ENCODE assay signal across 11 cellular contexts in genomic region chr12:4290011-4290790, GRCh38. TPM values are rescaled to one million over a fixed set of nuclear protein-coding genes. Genes with fewer than 3 reads are reported as not detected.
DNase-seq lines count a peak whose midpoint lies in the region; ATAC-seq and TF ChIP-seq lines count a peak whose summit lies in the region.
"Had no signal": no experiment of that assay in that cellular context is flagged by ENCODE, and none has a peak within 500 bp of the region (broad histone marks: within the 10 kb centered on the region; RNA-seq: fewer than 3 reads in every experiment).

No MANE protein-coding gene starts in this region.

- peak overlapping the region; percentile 96 to 99 (median 98) for H3K27ac Mint-ChIP-seq in CD14-positive monocyte

- peaks cover 42% of the 10 kb centered on the region for H3K4me1 ChIP-seq in effector memory CD4-positive, alpha-beta T cell (ENCODE audit: control insufficient read depth, insufficient read depth, low read length, poor library complexity, severe bottlenecking)
- peaks cover 22% of the 10 kb centered on the region for H3K4me1 ChIP-seq in parathyroid adenoma

- H3K27me3 Mint-ChIP-seq in CD14-positive monocyte (ENCODE audit: low read depth in 3 of 3): peaks cover 0 to 4% (median 2%) of the 10 kb centered on the region in 3 donors

- H3K4me2 ChIP-seq in parathyroid adenoma (ENCODE audit: low read length): peak overlapping the region; percentile 41

- peaks cover 55% of the 10 kb centered on the region for H3K36me3 ChIP-seq in H7 (replicated peaks; ENCODE audit: control insufficient read depth, insufficient read depth, low read length)
- H3K36me3 ChIP-seq in effector memory CD4-positive, alpha-beta T cell (ENCODE audit: control insufficient read depth, insufficient read depth, low read length): peaks cover 86% of the 10 kb centered on the region
- H3K36me3 ChIP-seq in parathyroid adenoma (ENCODE audit: control insufficient read depth, insufficient read depth, low read length): no peaks in the 10 kb centered on the region

- DNase-seq in CD14-positive monocyte (ENCODE audit: low spot score) (no peak), H7 (peak; percentile 29), DMS79 treated with DMSO at 0.1 percent for 48 hours (lab: John Stamatoyannopoulos, UW) (no peak), GM20000 (ENCODE audit: low spot score) (no peak)
- DNase-seq in effector memory CD4-positive, alpha-beta T cell: no peak
- DNase-seq in effector CD8-positive, alpha-beta T cell (lab: John Stamatoyannopoulos, UW): no peak
- DNase-seq: foreskin melanocyte, MM.1S had no signal

- peak overlapping the region; percentile 86 to 98 for H3K4me3 Mint-ChIP-seq in CD14-positive monocyte

- H3K4me1 Mint-ChIP-seq in CD14-positive monocyte: peaks cover 75% of the 10 kb centered on the region

- peak overlapping the region; percentile 12 for H3K27ac ChIP-seq in effector memory CD4-positive, alpha-beta T cell (ENCODE audit: insufficient read depth, low read length, poor library complexity, severe bottlenecking)
- peak overlapping the region; percentile 77 for H3K27ac ChIP-seq in parathyroid adenoma
- H3K27ac ChIP-seq: C4-2B had no signal

- peaks cover 36% of the 10 kb centered on the region for H3K79me2 ChIP-seq in parathyroid adenoma

- H3K9me3 ChIP-seq in effector memory CD4-positive, alpha-beta T cell (ENCODE audit: control insufficient read depth, low read length): no peaks in the 10 kb centered on the region
- no peaks in the 10 kb centered on the region for H3K9me3 ChIP-seq in parathyroid adenoma (ENCODE audit: control insufficient read depth, low read length)

- H3K36me3 Mint-ChIP-seq in CD14-positive monocyte: peaks cover 41 to 57% of the 10 kb centered on the region in 2 donors

- no peak for ATAC-seq in HG02938 (IDR thresholded peaks at IDR 0.05; ENCODE audit: unreplicated experiment)

- peak overlapping the region; percentile 49 for H2AFZ ChIP-seq in parathyroid adenoma

- H3K4me3 ChIP-seq in H7 (ENCODE audit: insufficient read depth, low read depth, low read length) (no peak overlapping the region), parathyroid adenoma (ENCODE audit: low read depth, low read length) (no peak overlapping the region)
- no peak overlapping the region for H3K4me3 ChIP-seq in effector memory CD4-positive, alpha-beta T cell (ENCODE audit: insufficient read depth, low read depth, low read length, poor library complexity, severe bottlenecking)

- no peaks in the 10 kb centered on the region for H3K27me3 ChIP-seq in H7 (ENCODE audit: control insufficient read depth, insufficient read depth, low read length)
- no peaks in the 10 kb centered on the region for H3K27me3 ChIP-seq in effector memory CD4-positive, alpha-beta T cell (replicated peaks; ENCODE audit: control insufficient read depth, insufficient read depth, low read length, poor library complexity, severe bottlenecking)
- H3K27me3 ChIP-seq in parathyroid adenoma (ENCODE audit: control insufficient read depth, insufficient read depth, low read length): no peaks in the 10 kb centered on the region

- H3K9ac ChIP-seq in parathyroid adenoma: no peak overlapping the region

- H3K9me3 Mint-ChIP-seq in CD14-positive monocyte: peaks cover 0 to 2% (median 0%) of the 10 kb centered on the region in 7 donors

- intact Hi-C loops in CD14-positive monocyte (cut with micrococcal nuclease): no loop called here

- TF ChIP-seq CTCF in CD14-positive monocyte (IDR thresholded peaks at IDR 0.05) (no peak), parathyroid adenoma (IDR thresholded peaks at IDR 0.05) (no peak), GM20000 (IDR thresholded peaks at IDR 0.05; ENCODE audit: extremely low read depth, missing control alignments) (no peak)

RNA-seq across cellular contexts. Expression of gene CCND2, which starts 16.6 kb away (rescaled TPM):
- 1 to 10 TPM; 3.6 to 3.9 TPM for polyA plus RNA-seq in CD14-positive monocyte
- 136 and 201 TPM in 2 replicates for total RNA-seq in H7 (2014; rRNA removed; shearing (Covaris generic))

RNA-seq across cellular contexts. Expression of gene TIGAR, which starts 30.8 kb away (rescaled TPM):
- polyA plus RNA-seq in CD14-positive monocyte: 10 to 100 TPM; 11.0 to 16.0 TPM
- total RNA-seq in H7 (2014; rRNA removed; shearing (Covaris generic)): 2.6 and 3.4 TPM in 2 replicates
